In the genomic region with DNA sequence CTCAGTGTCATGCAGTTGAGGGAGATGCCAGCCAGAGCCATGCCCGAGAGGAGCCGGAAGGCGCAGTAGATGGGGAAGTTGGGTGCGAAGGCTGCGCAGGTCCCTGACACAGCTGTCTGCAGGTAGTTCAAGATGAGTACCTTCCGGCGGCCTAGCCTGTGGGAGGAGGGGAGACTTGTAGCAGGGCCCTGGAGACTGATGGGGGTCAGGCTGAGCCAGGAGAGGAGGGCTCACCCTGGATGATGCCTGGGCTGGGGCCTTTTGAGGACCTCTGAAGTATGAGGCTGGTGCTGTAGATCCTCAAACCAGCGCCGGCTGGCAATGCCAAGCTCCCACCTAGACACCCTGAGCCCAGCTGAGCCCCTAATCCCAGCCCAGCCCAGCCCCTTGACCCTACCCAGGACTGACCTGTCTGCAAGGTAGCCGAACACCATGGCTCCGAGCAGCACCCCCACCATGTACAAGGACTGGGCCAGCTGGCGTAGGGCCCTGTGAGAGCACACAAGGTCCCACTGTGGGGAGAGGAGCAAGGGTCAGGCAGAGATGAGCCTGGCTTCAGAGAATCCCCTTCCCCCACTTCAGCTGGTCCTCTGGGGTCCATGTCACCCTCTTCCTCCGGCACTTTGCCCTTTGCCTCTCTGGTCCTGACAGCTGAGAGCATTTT, we compare ENCODE assay signal across 24 cellular contexts. TPM values are rescaled to one million over a fixed set of nuclear protein-coding genes. Genes with fewer than 3 reads are reported as not detected.
"Had no signal": no experiment of that assay in that cellular context is flagged by ENCODE, and none has a peak within 500 bp of the region (broad histone marks: within the 10 kb centered on the region; RNA-seq: fewer than 3 reads in every experiment).

No MANE protein-coding gene starts in this region.

- DNase-seq: Kasumi-1, MM.1S, NCI-H1092 treated with DMSO at 0.1 percent for 48 hours, NCI-H1436, NCI-H187, NCI-H2081, NCI-H2107, NCI-H2227 treated with DMSO at 0.1 percent for 48 hours, NCI-H524, NCI-H526 treated with DMSO at 0.1 percent for 48 hours, NCI-H748 treated with DMSO at 0.1 percent for 48 hours, PC-3, Peyer's patch, Right ventricle myocardium superior, SIG-M5 had no signal

- H3K9ac ChIP-seq: KMS-11 had no signal

- H3K4me3 ChIP-seq: K562, Peyer's patch, SJSA1, SK-N-MC had no signal

- H3K9me3 ChIP-seq: Peyer's patch had no signal

- FAIRE-seq: K562 had no signal

- H3K4me2 ChIP-seq: KMS-11 had no signal

- ATAC-seq: K562, PC-3 had no signal

- H3K36me3 ChIP-seq: Peyer's patch, SJSA1 had no signal

- H3K27me3 ChIP-seq: Peyer's patch had no signal

- H3K4me1 ChIP-seq: Peyer's patch, SJSA1 had no signal

- H3K27ac ChIP-seq: KMS-11, Peyer's patch, SJSA1, SK-N-MC had no signal

RNA-seq across cellular contexts. Expression of a gene that starts 1.1 kb away (rescaled TPM):
- total RNA-seq: HT1080, K562, M059J, NCI-H460, PC-3, Peyer's patch, Right ventricle myocardium superior, RPMI7951, SJSA1 had no signal
- polyA plus RNA-seq: IgD-negative memory B cell, K562 had no signal

RNA-seq across cellular contexts. Expression of a gene that starts 32.0 kb away (rescaled TPM):
- total RNA-seq: HT1080, K562, M059J, NCI-H460, PC-3, Peyer's patch, Right ventricle myocardium superior, RPMI7951, SJSA1 had no signal
- polyA plus RNA-seq: IgD-negative memory B cell, K562 had no signal
